ENCODE assay signal across 1 cellular context in genomic region chr17:38628441-38628840, GRCh38.
TF ChIP-seq lines count a peak whose summit lies in the region.

No MANE protein-coding gene starts in this region.

TF ChIP-seq in K562, 482 proteins besides CTCF, POLR2A, EP300 and RAD21 (continued from another document):
- TF ChIP-seq MGA (IDR thresholded peaks at IDR 0.05) = peak; percentile 72
- no peak for TF ChIP-seq GATA2 (CRISPR knock-in tag; IDR thresholded peaks at IDR 0.05)
- peak; percentile 69 for TF ChIP-seq L3MBTL2 (IDR thresholded peaks at IDR 0.05)
- TF ChIP-seq USF2 (CRISPR knock-in tag; IDR thresholded peaks at IDR 0.05) = peak; percentile 90
- TF ChIP-seq HINFP (tag; conservative IDR thresholded peaks at IDR 0.05; ENCODE audit: low read depth) = no peak
- peak; percentile 32 for TF ChIP-seq NFYB (IDR thresholded peaks at IDR 0.05; ENCODE audit: extremely low read depth, insufficient read length)
- no peak for TF ChIP-seq PRDM10 (IDR thresholded peaks at IDR 0.05; ENCODE audit: partially characterized antibody)
- TF ChIP-seq HMG20A (CRISPR knock-in tag; conservative IDR thresholded peaks at IDR 0.05) = no peak
- no peak for TF ChIP-seq ESRRA (IDR thresholded peaks at IDR 0.05; ENCODE audit: borderline replicate concordance, low read depth)
- no peak for TF ChIP-seq CSDE1 (IDR thresholded peaks at IDR 0.05)
- TF ChIP-seq BRCA1 (IDR thresholded peaks at IDR 0.05) = no peak
- TF ChIP-seq BRCA1 (CRISPR knock-in tag; IDR thresholded peaks at IDR 0.05) = no peak
- 0 out of 2 replicates have a peak, but pooled peaks have one; percentile 6 for TF ChIP-seq CBFA2T2 (conservative IDR thresholded peaks at IDR 0.05)
- TF ChIP-seq ZKSCAN8 (CRISPR knock-in tag; IDR thresholded peaks at IDR 0.05) = no peak
- TF ChIP-seq ZNF75A (CRISPR knock-in tag; IDR thresholded peaks at IDR 0.05) = no peak
- TF ChIP-seq MYBL2 (IDR thresholded peaks at IDR 0.05; ENCODE audit: low read depth) = peak; percentile 60
- no peak for TF ChIP-seq MYBL2 (CRISPR knock-in tag; IDR thresholded peaks at IDR 0.05; ENCODE audit: borderline replicate concordance)
- TF ChIP-seq SRSF3 (IDR thresholded peaks at IDR 0.05; ENCODE audit: insufficient read depth, low read length) = no peak
- no peak for TF ChIP-seq NFXL1 (CRISPR knock-in tag; IDR thresholded peaks at IDR 0.05)
- TF ChIP-seq E2F6 (IDR thresholded peaks at IDR 0.05; ENCODE audit: borderline replicate concordance in 1 of 2, extremely low read depth in 1 of 2, insufficient read depth in 1 of 2, insufficient read length in 1 of 2, low read depth in 1 of 2, low read length in 1 of 2, poor library complexity in 1 of 2, severe bottlenecking in 1 of 2) = peak in 1 of 2 experiments; percentile 50
- TF ChIP-seq MXI1 (IDR thresholded peaks at IDR 0.05; ENCODE audit: low read depth, low read length) = no peak
- no peak for TF ChIP-seq NCOA4 (IDR thresholded peaks at IDR 0.05; ENCODE audit: partially characterized antibody)
- TF ChIP-seq SETDB1 (IDR thresholded peaks at IDR 0.05; ENCODE audit: low read length) = no peak
- TF ChIP-seq SLC30A9 (CRISPR knock-in tag; IDR thresholded peaks at IDR 0.05) = no peak
- TF ChIP-seq RBM17 (IDR thresholded peaks at IDR 0.05; ENCODE audit: borderline replicate concordance, low read depth, low read length) = no peak
- no peak for TF ChIP-seq NFATC3 (IDR thresholded peaks at IDR 0.05)
